In genomic region chr16:27169511-27170071, GRCh38 we compare ENCODE assay signal across 10 cellular contexts. TPM values are rescaled to one million over a fixed set of nuclear protein-coding genes. Genes with fewer than 3 reads are reported as not detected.
DNase-seq lines count a peak whose midpoint lies in the region; ATAC-seq, FAIRE-seq and TF ChIP-seq lines count a peak whose summit lies in the region.
"Had no signal": no experiment of that assay in that cellular context is flagged by ENCODE, and none has a peak within 500 bp of the region (broad histone marks: within the 10 kb centered on the region; RNA-seq: fewer than 3 reads in every experiment).

No MANE protein-coding gene starts in this region.

- intact Hi-C loops in pancreas (cut with DNase I): loop anchor here in 2 of 3 donors (5.0 to 10.0 kb wide), 2 partner anchors 195 to 293 kb away; no protein-coding TSS in a partner anchor

- no peak overlapping the region for H3K4me3 Mint-ChIP-seq in glutamatergic neuron (ENCODE audit: unreplicated experiment)

- WGBS in pancreas, 2 donors: 39 to 46% methylated on average over 6 of the region's 6 CpGs

- DNase-seq in Daoy (ENCODE audit: low read depth): peak; percentile 86
- DNase-seq in NCI-H146 treated with DMSO at 0.1 percent for 48 hours (lab: John Stamatoyannopoulos, UW; ENCODE audit: unreplicated experiment): peak; percentile 13
- DNase-seq in WERI-Rb-1: no peak
- peak; percentile 83 for DNase-seq in bronchial epithelial cell (ENCODE audit: low read depth)
- DNase-seq in pancreas: no peak
- no peak for DNase-seq in SKM-1 treated with dmso at 0.1 percent for 144 hours (lab: John Stamatoyannopoulos, UW; ENCODE audit: unreplicated experiment)
- DNase-seq in glutamatergic neuron: no peak

- H3K36me3 ChIP-seq in WERI-Rb-1 (no peaks in the 10 kb centered on the region), bronchial epithelial cell (ENCODE audit: control insufficient read depth, insufficient read depth, low read length) (no peaks in the 10 kb centered on the region), pancreas (no peaks in the 10 kb centered on the region)
- H3K36me3 ChIP-seq: SJSA1, upper lobe of left lung had no signal

- ATAC-seq in pancreas (peak in 3 of 4 donors; percentile 48 to 54 (median 50)), HG03175 (IDR thresholded peaks at IDR 0.05; ENCODE audit: unreplicated experiment) (no peak)

- H3K27ac ChIP-seq in WERI-Rb-1 (no peak overlapping the region), pancreas (no peak overlapping the region)
- H3K27ac ChIP-seq: SJSA1, upper lobe of left lung had no signal

- no peaks in the 10 kb centered on the region for H3K4me1 Mint-ChIP-seq in glutamatergic neuron (ENCODE audit: low read depth, unreplicated experiment)

- peaks cover 8% of the 10 kb centered on the region for H3K36me3 Mint-ChIP-seq in glutamatergic neuron (ENCODE audit: unreplicated experiment)

- H3K27me3 ChIP-seq in WERI-Rb-1 (ENCODE audit: insufficient read depth, low read depth, severe bottlenecking) (no peaks in the 10 kb centered on the region), bronchial epithelial cell (ENCODE audit: control insufficient read depth, insufficient read depth, low read length) (no peaks in the 10 kb centered on the region), pancreas (no peaks in the 10 kb centered on the region)
- H3K27me3 ChIP-seq: SJSA1, upper lobe of left lung had no signal

- FAIRE-seq in bronchial epithelial cell (lab: Jason Lieb, UNC): peak; percentile 58
- FAIRE-seq in pancreas (lab: Jason Lieb, UNC): no peak

- peaks cover 2% of the 10 kb centered on the region for H3K27me3 Mint-ChIP-seq in glutamatergic neuron (ENCODE audit: unreplicated experiment)

- H3K9me3 Mint-ChIP-seq in glutamatergic neuron (ENCODE audit: unreplicated experiment): peaks cover 1% of the 10 kb centered on the region

- H3K9me3 ChIP-seq in WERI-Rb-1 (ENCODE audit: severe bottlenecking) (peaks cover 4% of the 10 kb centered on the region), pancreas (no peaks in the 10 kb centered on the region)
- H3K9me3 ChIP-seq: SJSA1, upper lobe of left lung had no signal

- no peaks in the 10 kb centered on the region for H3K4me1 ChIP-seq in pancreas
- H3K4me1 ChIP-seq: SJSA1, upper lobe of left lung had no signal

- no peak overlapping the region for H3K4me3 ChIP-seq in WERI-Rb-1 (ENCODE audit: low read depth, low read length)
- no peak overlapping the region for H3K4me3 ChIP-seq in bronchial epithelial cell (ENCODE audit: low read depth, low read length)
- no peak overlapping the region for H3K4me3 ChIP-seq in pancreas
- H3K4me3 ChIP-seq: SJSA1, upper lobe of left lung had no signal

- TF ChIP-seq CTCF in WERI-Rb-1 (IDR thresholded peaks at IDR 0.05; ENCODE audit: low read depth, low read length): peak; percentile 42; the same call in 1 of the 2 replicates
- TF ChIP-seq CTCF in bronchial epithelial cell (IDR thresholded peaks at IDR 0.05; ENCODE audit: insufficient read depth, low read length, severe bottlenecking): peak; percentile 50
- no peak for TF ChIP-seq CTCF in pancreas (IDR thresholded peaks at IDR 0.05)
- no peak for TF ChIP-seq CTCF in glutamatergic neuron (IDR thresholded peaks at IDR 0.05; ENCODE audit: partially characterized antibody, unreplicated experiment)

- no peak overlapping the region for H3K27ac Mint-ChIP-seq in glutamatergic neuron (ENCODE audit: unreplicated experiment)

RNA-seq across cellular contexts. Expression of gene KDM8, which starts 33.7 kb away (rescaled TPM):
- 2.3 and 3.7 TPM in 2 replicates for total RNA-seq in Daoy (2014; rRNA removed; shearing (Covaris generic))
- total RNA-seq in bronchial epithelial cell (1.7 and 1.8 TPM in 2 replicates), pancreas (1 to 10 TPM; 4.7 to 7.4 (median 6.3) TPM), glutamatergic neuron (ENCODE audit: unreplicated experiment) (9.6 TPM)
- 10 to 100 TPM; 12.4 to 17.7 TPM for polyA plus RNA-seq in pancreas

Comparison
In these comparisons a context has a peak if more than half of its experiments do, and no peak if none do; other contexts are left out.
1. DNase-seq: peak in Daoy (single experiment), NCI-H146 treated with DMSO at 0.1 percent for 48 hours (single experiment) and bronchial epithelial cell (single experiment); none in WERI-Rb-1 (single experiment), pancreas (0 of 6), SKM-1 treated with dmso at 0.1 percent for 144 hours (single experiment) and glutamatergic neuron (single experiment).
2. CTCF ChIP-seq: peak in WERI-Rb-1 (single experiment) and bronchial epithelial cell (single experiment); none in pancreas (0 of 4) and glutamatergic neuron (single experiment).